20 cellular contexts compared by ENCODE assay signal in genomic region chr7:121901026-121901425, GRCh38. TPM values are rescaled to one million over a fixed set of nuclear protein-coding genes. Genes with fewer than 3 reads are reported as not detected.
DNase-seq lines count a peak whose midpoint lies in the region; ATAC-seq and TF ChIP-seq lines count a peak whose summit lies in the region.
"Had no signal": no experiment of that assay in that cellular context is flagged by ENCODE, and none has a peak within 500 bp of the region (broad histone marks: within the 10 kb centered on the region; RNA-seq: fewer than 3 reads in every experiment).

No MANE protein-coding gene starts in this region.

- H2AFZ ChIP-seq in GM23338, result no peak overlapping the region

- H3K27me3 Mint-ChIP-seq in GM23338 (ENCODE audit: insufficient read depth, low read depth, poor library complexity), result peaks cover 3% of the 10 kb centered on the region
- H3K27me3 Mint-ChIP-seq in CD8-positive, alpha-beta memory T cell, result peaks cover 0 to 1% of the 10 kb centered on the region in 2 donors
- H3K27me3 Mint-ChIP-seq: activated CD8-positive, alpha-beta T cell treated with anti-CD3 and anti-CD28 coated beads for 36 hours; stimulated activated memory B cell treated with anti-CD40 and anti-IgM and Interleukin-4, amounts not matched to agents 10 μg/mL and 1 μg/mL and 100 μg/mL, for 72 hours had no signal

- no peaks in the 10 kb centered on the region for H3F3A ChIP-seq in GM23338 (replicated peaks; ENCODE audit: low read depth)

- H3K9me2 ChIP-seq in GM23338 (ENCODE audit: insufficient read depth), result no peaks in the 10 kb centered on the region

- H3K27ac Mint-ChIP-seq in GM23338, result peak overlapping the region; percentile 17; the same call in 1 of the 2 replicates
- H3K27ac Mint-ChIP-seq in CD8-positive, alpha-beta memory T cell, result peak overlapping the region in 1 of 8 donors; percentile 26
- H3K27ac Mint-ChIP-seq: activated CD8-positive, alpha-beta T cell treated with anti-CD3 and anti-CD28 coated beads for 36 hours; CD14-positive monocyte; stimulated activated memory B cell treated with anti-CD40 and anti-IgM and Interleukin-4, amounts not matched to agents 10 μg/mL and 1 μg/mL and 100 μg/mL, for 72 hours had no signal

- POLR2A ChIA-PET in CD8-positive, alpha-beta memory T cell (lab: Charles Lee), result no interaction called here

- no peaks in the 10 kb centered on the region for H3K9me3 Mint-ChIP-seq in GM23338
- H3K9me3 Mint-ChIP-seq in CD8-positive, alpha-beta memory T cell, result peaks cover 0 to 10% (median 3%) of the 10 kb centered on the region in 5 donors
- H3K9me3 Mint-ChIP-seq: stimulated activated memory B cell treated with anti-CD40 and anti-IgM and Interleukin-4, amounts not matched to agents 10 μg/mL and 1 μg/mL and 100 μg/mL, for 72 hours had no signal

- no peak for DNase-seq in GM23338 (ENCODE audit: low spot score)
- DNase-seq in superior temporal gyrus (ENCODE audit: extremely low spot score), result peak; percentile 38
- DNase-seq in activated CD8-positive, alpha-beta memory T cell treated with anti-CD3 and anti-CD28 coated beads, Interleukin-2, amount 50 U/mL, for 4 hours, result no peak
- DNase-seq in CD8-positive, alpha-beta memory T cell, result no peak
- DNase-seq in DMS 273 (lab: John Stamatoyannopoulos, UW; ENCODE audit: unreplicated experiment), result no peak
- DNase-seq in colonic mucosa, result no peak
- DNase-seq: activated CD8-positive, alpha-beta T cell treated with anti-CD3 and anti-CD28 coated beads for 36 hours; activated gamma-delta T cell; aorta; NCI-H1417; NCI-H226; occipital lobe had no signal

- H3K36me3 ChIP-seq in GM23338 (ENCODE audit: insufficient read depth) (peaks cover 6% of the 10 kb centered on the region; the same call in 1 of the 2 replicates), colonic mucosa (no peaks in the 10 kb centered on the region)
- H3K36me3 ChIP-seq in CD8-positive, alpha-beta memory T cell (ENCODE audit: insufficient read depth, low read length), result no peaks in the 10 kb centered on the region

- no peak overlapping the region for H3K27ac ChIP-seq in GM23338 (ENCODE audit: low read depth)
- H3K27ac ChIP-seq in CD8-positive, alpha-beta memory T cell (ENCODE audit: low read depth, low read length), result no peak overlapping the region
- H3K27ac ChIP-seq in colonic mucosa, result no peak overlapping the region
- H3K27ac ChIP-seq: coronary artery had no signal

- no peak overlapping the region for H3K9ac ChIP-seq in colonic mucosa (ENCODE audit: low read depth in 2 of 2, low read length in 2 of 2)

- peaks cover 84% of the 10 kb centered on the region for H3K79me2 ChIP-seq in GM23338 (replicated peaks; ENCODE audit: insufficient read depth)

- intact Hi-C loops in colonic mucosa (cut with DNase I), result no loop called here

- peak; percentile 70 for ATAC-seq in GM19023 (IDR thresholded peaks at IDR 0.05; ENCODE audit: unreplicated experiment)
- no peak for ATAC-seq in GM23338
- ATAC-seq in HG03342 (IDR thresholded peaks at IDR 0.05; ENCODE audit: unreplicated experiment), result peak; percentile 69
- ATAC-seq: activated CD8-positive, alpha-beta T cell treated with anti-CD3 and anti-CD28 coated beads for 36 hours; esophagus mucosa; stimulated activated memory B cell treated with anti-CD40 and anti-IgM and Interleukin-4, amounts not matched to agents 10 μg/mL and 1 μg/mL and 100 μg/mL, for 72 hours had no signal

- H3K4me3 ChIP-seq in GM23338, result no peak overlapping the region
- no peak overlapping the region for H3K4me3 ChIP-seq in CD8-positive, alpha-beta memory T cell (ENCODE audit: low read length)
- no peak overlapping the region for H3K4me3 ChIP-seq in colonic mucosa
- H3K4me3 ChIP-seq: coronary artery had no signal

- H3K4me3 Mint-ChIP-seq in GM23338, result no peak overlapping the region
- no peak overlapping the region for H3K4me3 Mint-ChIP-seq in CD8-positive, alpha-beta memory T cell
- H3K4me3 Mint-ChIP-seq: activated CD8-positive, alpha-beta T cell treated with anti-CD3 and anti-CD28 coated beads for 36 hours; CD14-positive monocyte; stimulated activated memory B cell treated with anti-CD40 and anti-IgM and Interleukin-4, amounts not matched to agents 10 μg/mL and 1 μg/mL and 100 μg/mL, for 72 hours had no signal

- H3K9me3 ChIP-seq in CD8-positive, alpha-beta memory T cell (ENCODE audit: low read length), result no peaks in the 10 kb centered on the region
- no peaks in the 10 kb centered on the region for H3K9me3 ChIP-seq in colonic mucosa

- peaks cover 3% of the 10 kb centered on the region; the same call in 1 of the 2 replicates for H4K20me1 ChIP-seq in GM23338 (replicated peaks; ENCODE audit: insufficient read depth)

- peaks cover 50% of the 10 kb centered on the region for H3K4me1 Mint-ChIP-seq in GM23338
- H3K4me1 Mint-ChIP-seq in CD8-positive, alpha-beta memory T cell, result no peaks in the 10 kb centered on the region
- H3K4me1 Mint-ChIP-seq: CD14-positive monocyte; stimulated activated memory B cell treated with anti-CD40 and anti-IgM and Interleukin-4, amounts not matched to agents 10 μg/mL and 1 μg/mL and 100 μg/mL, for 72 hours had no signal

- no peak for TF ChIP-seq CTCF in GM23338 (conservative IDR thresholded peaks at IDR 0.05; ENCODE audit: low read depth in 2 of 2)
- TF ChIP-seq CTCF in colonic mucosa (IDR thresholded peaks at IDR 0.05), result no peak

- H3K36me3 Mint-ChIP-seq in GM23338 (ENCODE audit: low read depth), result peaks cover 48% of the 10 kb centered on the region
- no peaks in the 10 kb centered on the region for H3K36me3 Mint-ChIP-seq in CD8-positive, alpha-beta memory T cell
- H3K36me3 Mint-ChIP-seq: CD14-positive monocyte; stimulated activated memory B cell treated with anti-CD40 and anti-IgM and Interleukin-4, amounts not matched to agents 10 μg/mL and 1 μg/mL and 100 μg/mL, for 72 hours had no signal

- no peaks in the 10 kb centered on the region for H3K4me1 ChIP-seq in GM23338 (ENCODE audit: insufficient read depth)
- H3K4me1 ChIP-seq in CD8-positive, alpha-beta memory T cell (ENCODE audit: insufficient read depth, low read length), result no peaks in the 10 kb centered on the region
- H3K4me1 ChIP-seq in colonic mucosa, result no peaks in the 10 kb centered on the region

- H3K27me3 ChIP-seq in GM23338 (ENCODE audit: insufficient read depth), result no peaks in the 10 kb centered on the region
- no peaks in the 10 kb centered on the region for H3K27me3 ChIP-seq in CD8-positive, alpha-beta memory T cell (ENCODE audit: insufficient read depth, low read length, poor library complexity, severe bottlenecking)
- no peaks in the 10 kb centered on the region for H3K27me3 ChIP-seq in colonic mucosa

- CTCF ChIA-PET in CD8-positive, alpha-beta memory T cell (lab: Charles Lee), result no interaction called here

- no peak overlapping the region for H3K4me2 ChIP-seq in GM23338

TF ChIP-seq in GM23338, 12 proteins besides CTCF, POLR2A, EP300 and RAD21:
- no peak for TF ChIP-seq STAT1 (IDR thresholded peaks at IDR 0.05; ENCODE audit: unreplicated experiment)
- no peak for TF ChIP-seq CREB1 (CRISPR knock-in tag; IDR thresholded peaks at IDR 0.05; ENCODE audit: low read depth)
- no peak for TF ChIP-seq REST (IDR thresholded peaks at IDR 0.05; ENCODE audit: unreplicated experiment)

RNA-seq across cellular contexts. Expression of gene PTPRZ1, which starts 28.1 kb away (rescaled TPM):
- 230 and 238 TPM in 2 replicates for total RNA-seq in GM23338 (2014; rRNA removed; shearing (Covaris generic))
- 160 and 167 TPM in 2 replicates for polyA plus RNA-seq in GM23338 (2016; fragmentation: Nextera tagmentation; extraction: Ambion mirVana)
- not detected for total RNA-seq in CD8-positive, alpha-beta memory T cell
- not detected for polyA plus RNA-seq in CD8-positive, alpha-beta memory T cell
- 1 to 10 TPM in 1 of 2 donors, under 1 TPM in 1; 0.35 to 1.2 TPM for total RNA-seq in colonic mucosa
- total RNA-seq: activated CD8-positive, alpha-beta T cell treated with anti-CD3 and anti-CD28 coated beads for 36 hours; mononuclear cell; OCI-LY7 had no signal
- polyA plus RNA-seq: CD14-positive monocyte had no signal

Comparison
In these comparisons a context has a peak if more than half of its experiments do, and no peak if none do; other contexts are left out.
1. RNA of gene PTPRZ1, which starts 28.1 kb away (total RNA-seq): 230 to 238 TPM in GM23338; 0.35 to 1.2 TPM in colonic mucosa and not detected in CD8-positive, alpha-beta memory T cell; every median in the first group is over 100 times any median in the second.